In genomic region chr9:86282979-86283535, GRCh38 we compare ENCODE assay signal across 8 cellular contexts. TPM values are rescaled to one million over a fixed set of nuclear protein-coding genes. Genes with fewer than 3 reads are reported as not detected.
DNase-seq lines count a peak whose midpoint lies in the region; ATAC-seq, FAIRE-seq and TF ChIP-seq lines count a peak whose summit lies in the region.

No MANE protein-coding gene starts in this region.

- 8 to 11% methylated on average over 12 of the region's 12 CpGs for WGBS in pancreas, 2 donors

- TF ChIP-seq CTCF in CD14-positive monocyte (IDR thresholded peaks at IDR 0.05): no peak
- no peak for TF ChIP-seq CTCF in pancreas (IDR thresholded peaks at IDR 0.05)

- H3K4me3 Mint-ChIP-seq in CD14-positive monocyte: peak overlapping the region; percentile 93 to 98
- peak overlapping the region; percentile 92 for H3K4me3 Mint-ChIP-seq in activated CD4-positive, alpha-beta memory T cell treated with anti-CD3 and anti-CD28 coated beads for 36 hours

- CTCF ChIA-PET in activated CD4-positive, alpha-beta memory T cell treated with anti-CD3 and anti-CD28 coated beads for 36 hours (lab: Charles Lee): interaction anchor here (0.5 to 1.3 kb wide), 2 partner anchors 12 to 81 kb away, joined by 3 to 6 read pairs; no protein-coding TSS in a partner anchor

- H3K27me3 ChIP-seq in pancreas: no peaks in the 10 kb centered on the region

- intact Hi-C loops in CD14-positive monocyte (cut with micrococcal nuclease) (loop anchor here (5.0 to 10.0 kb wide), 3 partner anchors 52 to 341 kb away; partner anchors contain the start of genes NAA35 (in 2 of the 2) and TUT7 (in 1 of the 2)), pancreas (cut with DNase I) (no loop called here)
- intact Hi-C loops in activated CD4-positive, alpha-beta memory T cell treated with anti-CD3 and anti-CD28 coated beads for 36 hours (cut with micrococcal nuclease): loop anchor here (1.0 to 5.0 kb wide), 7 partner anchors 20 to 664 kb away; partner anchors contain the start of genes GAS1, NAA35 and TUT7

- peaks cover 3 to 5% (median 3%) of the 10 kb centered on the region in 3 donors for H3K27me3 Mint-ChIP-seq in CD14-positive monocyte (ENCODE audit: low read depth in 3 of 3)
- H3K27me3 Mint-ChIP-seq in activated CD4-positive, alpha-beta memory T cell treated with anti-CD3 and anti-CD28 coated beads for 36 hours: no peaks in the 10 kb centered on the region

- H3K36me3 ChIP-seq in pancreas: peaks cover 0 to 6% (median 0%) of the 10 kb centered on the region in 3 donors

- H3K27ac ChIP-seq in pancreas: peak overlapping the region; percentile 94 to 100 (median 98)

- FAIRE-seq in pancreas (lab: Jason Lieb, UNC): no peak

- H3K27ac Mint-ChIP-seq in CD14-positive monocyte: peak overlapping the region; percentile 92 to 98 (median 96)
- peak overlapping the region; percentile 96 for H3K27ac Mint-ChIP-seq in activated CD4-positive, alpha-beta memory T cell treated with anti-CD3 and anti-CD28 coated beads for 36 hours

- POLR2A ChIA-PET in activated CD4-positive, alpha-beta memory T cell treated with anti-CD3 and anti-CD28 coated beads for 36 hours (lab: Charles Lee): interaction anchor here (0.8 to 2.2 kb wide), 11 partner anchors 12 to 541 kb away, joined by 3 to 7 read pairs (median 3); partner anchors contain the start of gene AGTPBP1

- peaks cover 5 to 16% (median 10%) of the 10 kb centered on the region in 3 donors for H3K4me1 ChIP-seq in pancreas

- peaks cover 39% of the 10 kb centered on the region for H3K4me1 Mint-ChIP-seq in CD14-positive monocyte
- H3K4me1 Mint-ChIP-seq in activated CD4-positive, alpha-beta memory T cell treated with anti-CD3 and anti-CD28 coated beads for 36 hours (ENCODE audit: low read depth): peaks cover 38% of the 10 kb centered on the region

- H3K9me3 ChIP-seq in pancreas: no peaks in the 10 kb centered on the region

- no peaks in the 10 kb centered on the region for H3K9me3 Mint-ChIP-seq in CD14-positive monocyte
- no peaks in the 10 kb centered on the region for H3K9me3 Mint-ChIP-seq in activated CD4-positive, alpha-beta memory T cell treated with anti-CD3 and anti-CD28 coated beads for 36 hours

- ATAC-seq in GM19395 (IDR thresholded peaks at IDR 0.05; ENCODE audit: unreplicated experiment): peak; percentile 25
- peak; percentile 12 to 46 (median 26) for ATAC-seq in pancreas
- no peak for ATAC-seq in GM21423 (IDR thresholded peaks at IDR 0.05; ENCODE audit: unreplicated experiment)

- H3K36me3 Mint-ChIP-seq in CD14-positive monocyte: peaks cover 15 to 20% of the 10 kb centered on the region in 2 donors
- H3K36me3 Mint-ChIP-seq in activated CD4-positive, alpha-beta memory T cell treated with anti-CD3 and anti-CD28 coated beads for 36 hours: peaks cover 6% of the 10 kb centered on the region

- DNase-seq in CD14-positive monocyte (ENCODE audit: low spot score) (peak; percentile 72), HPDE6-E6E7 (ENCODE audit: extremely low spot score) (peak; percentile 80), glomerular visceral epithelial cell (ENCODE audit: extremely low spot score) (peak; percentile 69), pancreas (no peak), retina (no peak)
- DNase-seq in activated CD4-positive, alpha-beta memory T cell treated with anti-CD3 and anti-CD28 coated beads for 36 hours: no peak

- peak overlapping the region; percentile 82 to 93 (median 91) for H3K4me3 ChIP-seq in pancreas

RNA-seq across cellular contexts. Expression of gene ISCA1, which starts 0.7 kb away (rescaled TPM):
- 10 to 100 TPM; 36.9 to 46.7 TPM for polyA plus RNA-seq in CD14-positive monocyte
- total RNA-seq in activated CD4-positive, alpha-beta memory T cell treated with anti-CD3 and anti-CD28 coated beads for 36 hours: 10 to 100 TPM; 21.4 to 22.1 TPM
- total RNA-seq in pancreas: 10 to 100 TPM in 4 of 6 donors, 1 to 10 TPM in 2; 8.6 to 17.3 (median 10.9) TPM
- 10 to 100 TPM in 1 of 2 donors, 1 to 10 TPM in 1; 9.0 to 26.5 TPM for polyA plus RNA-seq in pancreas

RNA-seq across cellular contexts. Expression of gene C9orf153, which starts 23.6 kb away (rescaled TPM):
- polyA plus RNA-seq in CD14-positive monocyte (not detected), pancreas (under 1 TPM in 1 of 2 donors, not detected in 1; 0.42 TPM)
- total RNA-seq in activated CD4-positive, alpha-beta memory T cell treated with anti-CD3 and anti-CD28 coated beads for 36 hours: under 1 TPM; 0.26 to 0.39 TPM
- under 1 TPM in 3 of 6 donors, not detected in 3; 0.12 to 0.14 (median 0.13) TPM for total RNA-seq in pancreas

Comparison
In these comparisons a context has a peak if more than half of its experiments do, and no peak if none do; other contexts are left out.
1. DNase-seq: peak in CD14-positive monocyte (single experiment), HPDE6-E6E7 (single experiment) and glomerular visceral epithelial cell (single experiment); none in activated CD4-positive, alpha-beta memory T cell treated with anti-CD3 and anti-CD28 coated beads for 36 hours (single experiment), pancreas (0 of 6) and retina (single experiment).
2. intact Hi-C loops: an anchor here in CD14-positive monocyte (5.0 to 10.0 kb wide) and activated CD4-positive, alpha-beta memory T cell treated with anti-CD3 and anti-CD28 coated beads for 36 hours (1.0 to 5.0 kb wide); none called in pancreas.